Comparison of ENCODE assay signal across 8 cellular contexts in the genomic region with DNA sequence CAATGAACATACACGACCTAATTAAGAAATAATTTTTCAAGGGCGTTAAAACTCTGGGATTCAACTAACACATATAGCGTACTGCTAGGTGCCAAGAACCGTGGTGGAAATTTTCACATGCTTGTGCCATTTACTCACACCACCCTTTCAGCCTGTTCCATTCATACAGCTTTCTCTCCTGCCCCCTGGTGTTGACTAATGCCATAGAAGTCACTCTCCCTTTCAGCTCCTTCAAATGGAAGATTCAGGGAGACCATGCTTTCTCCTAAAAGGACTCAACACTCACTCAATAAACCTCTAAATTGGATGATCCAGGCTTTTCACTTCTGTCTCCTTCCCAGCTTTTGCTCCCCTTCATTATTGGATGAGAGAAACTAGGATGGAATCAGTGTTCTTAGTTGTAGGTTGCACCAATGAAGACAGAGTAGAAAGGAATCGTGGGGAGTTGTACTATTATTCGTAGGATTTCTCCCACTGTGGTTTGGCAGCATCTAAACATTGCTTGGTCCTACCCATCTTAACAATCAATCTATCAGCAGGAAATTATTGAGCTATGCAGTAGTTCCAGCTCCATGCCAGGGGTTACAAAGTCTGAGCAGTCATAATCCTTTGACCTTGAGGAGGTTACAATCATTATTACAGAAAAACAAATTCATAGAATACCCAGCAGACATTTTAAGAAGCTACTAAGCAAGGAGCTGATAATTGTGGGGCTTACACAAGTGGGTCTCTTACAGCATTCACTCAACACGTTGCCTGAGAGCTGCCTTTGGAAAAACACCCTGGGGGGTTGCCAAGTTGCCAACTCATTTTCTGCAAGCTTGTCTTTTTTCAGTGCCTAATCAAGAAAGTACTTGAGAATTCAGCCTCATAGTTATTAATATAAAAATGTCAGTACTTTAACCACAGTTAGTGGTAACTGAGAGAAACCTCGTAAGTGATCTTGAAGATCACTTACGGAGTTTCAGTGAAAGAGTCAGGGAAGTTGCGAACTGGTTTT. TPM values are rescaled to one million over a fixed set of nuclear protein-coding genes. Genes with fewer than 3 reads are reported as not detected.
DNase-seq lines count a peak whose midpoint lies in the region; ATAC-seq, FAIRE-seq and TF ChIP-seq lines count a peak whose summit lies in the region.
"Had no signal": no experiment of that assay in that cellular context is flagged by ENCODE, and none has a peak within 500 bp of the region (broad histone marks: within the 10 kb centered on the region; RNA-seq: fewer than 3 reads in every experiment).

No MANE protein-coding gene starts in this region.

- H3K4me1 ChIP-seq in OCI-LY3 (ENCODE audit: low read length) (peaks cover 10% of the 10 kb centered on the region), heart left ventricle (peaks cover 0 to 21% (median 5%) of the 10 kb centered on the region in 12 donors), prostate gland (replicated peaks) (no peaks in the 10 kb centered on the region)

- peak overlapping the region; percentile 48 for H3K4me2 ChIP-seq in OCI-LY3 (ENCODE audit: low read length)

- H3K27ac ChIP-seq in OCI-LY3 (ENCODE audit: low read length) (no peak overlapping the region), heart left ventricle (no peak overlapping the region), prostate gland (no peak overlapping the region)

- intact Hi-C loops in heart left ventricle (cut with DNase I) (loop anchor here (1.0 to 10.0 kb wide), 18 partner anchors 57 to 341 kb away; a partner anchor contains a TSS), prostate gland (cut with DNase I) (loop anchor here (5.0 to 10.0 kb wide), 4 partner anchors 159 to 338 kb away; a partner anchor contains a TSS)

- no peaks in the 10 kb centered on the region for H3K9me3 ChIP-seq in OCI-LY3 (ENCODE audit: insufficient read depth, low read length)
- H3K9me3 ChIP-seq in heart left ventricle: no peaks in the 10 kb centered on the region
- H3K9me3 ChIP-seq in prostate gland: no peaks in the 10 kb centered on the region

- ATAC-seq in heart left ventricle (peak in 3 of 4 donors; percentile 38 to 47 (median 38)), HG02588 (IDR thresholded peaks at IDR 0.05; ENCODE audit: unreplicated experiment) (no peak)

- H4K20me1 ChIP-seq in OCI-LY3 (ENCODE audit: insufficient read depth, low read length): no peaks in the 10 kb centered on the region

- TF ChIP-seq POLR2A in heart left ventricle (IDR thresholded peaks at IDR 0.05) (no peak), prostate gland (IDR thresholded peaks at IDR 0.05) (no peak)

- no peaks in the 10 kb centered on the region for H3K79me2 ChIP-seq in OCI-LY3 (ENCODE audit: low read length)

- TF ChIP-seq CTCF in OCI-LY3 (IDR thresholded peaks at IDR 0.05; ENCODE audit: low read depth, low read length): peak; percentile 78
- peak; percentile 57 to 89 (median 76) for TF ChIP-seq CTCF in heart left ventricle (IDR thresholded peaks at IDR 0.05)
- peak in 3 of 4 experiments; percentile 82 to 85 (median 85) for TF ChIP-seq CTCF in prostate gland (IDR thresholded peaks at IDR 0.05)

- H3K27me3 ChIP-seq in OCI-LY3 (ENCODE audit: low read depth, low read length): no peaks in the 10 kb centered on the region
- H3K27me3 ChIP-seq in heart left ventricle: peaks cover 0 to 20% (median 0%) of the 10 kb centered on the region in 9 donors
- no peaks in the 10 kb centered on the region for H3K27me3 ChIP-seq in prostate gland (replicated peaks; ENCODE audit: insufficient read depth)

- H3K4me3 ChIP-seq in OCI-LY3 (ENCODE audit: low read length): no peak overlapping the region
- no peak overlapping the region for H3K4me3 ChIP-seq in heart left ventricle
- H3K4me3 ChIP-seq in prostate gland: no peak overlapping the region

- FAIRE-seq in G401.6 (lab: Jason Lieb, UNC) (peak; percentile 78), HTR-8/SVneo (lab: Jason Lieb, UNC) (peak; percentile 65)
- FAIRE-seq: colon had no signal

- peak; percentile 60 for DNase-seq in HTR-8/SVneo (ENCODE audit: insufficient read length, low spot score)
- peak; percentile 36 for DNase-seq in activated naive CD4-positive, alpha-beta T cell treated with anti-CD3 and anti-CD28 coated beads, Interleukin-2, amount 50 U/mL, for 16 hours
- DNase-seq in heart left ventricle: peak in 4 of 5 donors; percentile 54 to 75 (median 67)
- DNase-seq in prostate gland (ENCODE audit: low spot score): peak; percentile 75

- H3K36me3 ChIP-seq in OCI-LY3 (replicated peaks; ENCODE audit: low read depth, low read length): no peaks in the 10 kb centered on the region
- peaks cover 0 to 4% (median under 1%) of the 10 kb centered on the region in 9 donors for H3K36me3 ChIP-seq in heart left ventricle
- H3K36me3 ChIP-seq in prostate gland: no peaks in the 10 kb centered on the region

- WGBS in heart left ventricle, 4 donors: 42 to 48% (median 45%) methylated on average over 10 of the region's 10 CpGs
- 62% methylated on average over 10 of the region's 10 CpGs for WGBS in prostate gland

- no peak overlapping the region for H3K9ac ChIP-seq in OCI-LY3 (ENCODE audit: low read length)

- H2AFZ ChIP-seq in OCI-LY3 (ENCODE audit: low read depth, low read length): 0 out of 2 replicates have a peak overlapping the region, but pooled peaks have one; percentile 60

RNA-seq across cellular contexts. Expression of a gene that starts 2.8 kb away (rescaled TPM):
- total RNA-seq in heart left ventricle: 100 to 1,000 TPM in 7 of 9 donors, 10 to 100 TPM in 2; 38.0 to 270 (median 150) TPM
- polyA plus RNA-seq in heart left ventricle: 10 to 100 TPM; 35.4 to 82.6 TPM
- total RNA-seq in prostate gland: 10 to 100 TPM; 10.6 to 20.5 TPM
